26 cellular contexts compared by ENCODE assay signal in the genomic region with DNA sequence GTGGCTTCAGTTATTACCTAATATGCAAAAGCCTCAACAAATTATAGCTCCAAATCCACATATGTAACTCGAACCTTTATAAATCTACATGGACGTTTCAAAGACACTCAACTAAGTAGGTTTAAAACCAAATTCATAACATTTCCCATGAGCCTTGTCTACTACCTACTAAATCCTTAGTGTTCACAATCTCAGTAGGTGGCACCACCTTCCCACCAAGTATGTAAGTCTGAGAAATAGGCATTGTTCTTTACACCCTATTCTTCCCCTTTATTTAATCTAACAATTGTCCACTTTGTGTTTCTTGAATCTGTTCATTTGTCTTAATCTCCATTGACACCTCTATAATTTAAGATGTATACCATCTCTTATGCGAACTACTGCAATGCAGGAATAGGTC.
"Had no signal": no experiment of that assay in that cellular context is flagged by ENCODE, and none has a peak within 500 bp of the region (broad histone marks: within the 10 kb centered on the region; RNA-seq: fewer than 3 reads in every experiment).

No MANE protein-coding gene starts in this region.

- H3K4me1 ChIP-seq: uterus had no signal

- H3K4me3 ChIP-seq: lower lobe of right lung, ovary, psoas muscle, suprapubic skin, transverse colon, uterus had no signal

- H3K27ac Mint-ChIP-seq: activated B cell treated with CpG ODN at 0.5 μM for 24 hours; activated CD8-positive, alpha-beta T cell treated with anti-CD3 and anti-CD28 coated beads for 36 hours; activated naive CD4-positive, alpha-beta T cell treated with anti-CD3 and anti-CD28 coated beads, Interleukin-2, amount 10 ng/mL, durations not matched to agents 7 days and 5 days; activated naive CD8-positive, alpha-beta T cell treated with anti-CD3 and anti-CD28 coated beads, Interleukin-2, amount 50 U/mL, for 24 hours; activated T-cell treated with anti-CD3 and anti-CD28 coated beads, Interleukin-2, amount 50 U/mL, for 24 hours; brain; endodermal cell; natural killer cell; stimulated activated naive CD8-positive, alpha-beta T cell treated with anti-CD3 and anti-CD28 coated beads, Interleukin-15, amount 100 ng/mL, for 72 hours had no signal

- H3K27me3 ChIP-seq: ovary, suprapubic skin, transverse colon, uterus had no signal

- DNase-seq: activated B cell treated with CpG ODN at 0.5 μM for 24 hours; activated CD4-positive, alpha-beta T cell treated with anti-CD3 and anti-CD28 coated beads for 48 hours; activated CD8-positive, alpha-beta T cell treated with anti-CD3 and anti-CD28 coated beads for 36 hours; activated naive CD4-positive, alpha-beta T cell treated with anti-CD3 and anti-CD28 coated beads, Interleukin-2, amount 10 ng/mL, durations not matched to agents 7 days and 5 days; activated naive CD8-positive, alpha-beta T cell treated with anti-CD3 and anti-CD28 coated beads, Interleukin-2, amount 50 U/mL, for 24 hours; activated T-cell treated with anti-CD3 and anti-CD28 coated beads, Interleukin-2, amount 50 U/mL, for 24 hours; anterior cingulate cortex; central memory CD4-positive, alpha-beta T cell; endodermal cell; foreskin melanocyte; glutamatergic neuron; hippocampal formation; islet precursor cell; left colon; lower lobe of right lung; natural killer cell; ovary; psoas muscle; right cardiac atrium; stimulated activated CD4-positive, alpha-beta T cell treated with anti-CD3 and anti-CD28 coated beads, Interleukin-2, amount 100 ng/mL, for 24 hours; stimulated activated naive CD8-positive, alpha-beta T cell treated with anti-CD3 and anti-CD28 coated beads, Interleukin-15, amount 100 ng/mL, for 72 hours; transverse colon; uterus had no signal

- H3K4me3 Mint-ChIP-seq: activated B cell treated with CpG ODN at 0.5 μM for 24 hours; activated CD8-positive, alpha-beta T cell treated with anti-CD3 and anti-CD28 coated beads for 36 hours; activated naive CD4-positive, alpha-beta T cell treated with anti-CD3 and anti-CD28 coated beads, Interleukin-2, amount 10 ng/mL, durations not matched to agents 7 days and 5 days; activated naive CD8-positive, alpha-beta T cell treated with anti-CD3 and anti-CD28 coated beads, Interleukin-2, amount 50 U/mL, for 24 hours; activated T-cell treated with anti-CD3 and anti-CD28 coated beads, Interleukin-2, amount 50 U/mL, for 24 hours; endodermal cell; natural killer cell; stimulated activated naive CD8-positive, alpha-beta T cell treated with anti-CD3 and anti-CD28 coated beads, Interleukin-15, amount 100 ng/mL, for 72 hours had no signal

- H3K9me3 Mint-ChIP-seq: activated B cell treated with CpG ODN at 0.5 μM for 24 hours; activated CD8-positive, alpha-beta T cell treated with anti-CD3 and anti-CD28 coated beads for 36 hours; activated naive CD4-positive, alpha-beta T cell treated with anti-CD3 and anti-CD28 coated beads, Interleukin-2, amount 10 ng/mL, durations not matched to agents 7 days and 5 days; activated naive CD8-positive, alpha-beta T cell treated with anti-CD3 and anti-CD28 coated beads, Interleukin-2, amount 50 U/mL, for 24 hours; activated T-cell treated with anti-CD3 and anti-CD28 coated beads, Interleukin-2, amount 50 U/mL, for 24 hours; brain; endodermal cell; natural killer cell; stimulated activated naive CD8-positive, alpha-beta T cell treated with anti-CD3 and anti-CD28 coated beads, Interleukin-15, amount 100 ng/mL, for 72 hours had no signal

- H3K36me3 ChIP-seq: lower lobe of right lung, ovary, suprapubic skin, transverse colon, uterus had no signal

- H3K9me3 ChIP-seq: lower lobe of right lung, ovary, psoas muscle, suprapubic skin, transverse colon, uterus had no signal

- ATAC-seq: activated CD8-positive, alpha-beta T cell treated with anti-CD3 and anti-CD28 coated beads for 36 hours; activated naive CD8-positive, alpha-beta T cell treated with anti-CD3 and anti-CD28 coated beads, Interleukin-2, amount 50 U/mL, for 24 hours; left colon; lower lobe of right lung; natural killer cell; psoas muscle; right cardiac atrium; stimulated activated naive CD8-positive, alpha-beta T cell treated with anti-CD3 and anti-CD28 coated beads, Interleukin-15, amount 100 ng/mL, for 72 hours had no signal

- H3K36me3 Mint-ChIP-seq: brain had no signal

- H3K27me3 Mint-ChIP-seq: activated B cell treated with CpG ODN at 0.5 μM for 24 hours; activated CD8-positive, alpha-beta T cell treated with anti-CD3 and anti-CD28 coated beads for 36 hours; activated naive CD4-positive, alpha-beta T cell treated with anti-CD3 and anti-CD28 coated beads, Interleukin-2, amount 10 ng/mL, durations not matched to agents 7 days and 5 days; activated naive CD8-positive, alpha-beta T cell treated with anti-CD3 and anti-CD28 coated beads, Interleukin-2, amount 50 U/mL, for 24 hours; activated T-cell treated with anti-CD3 and anti-CD28 coated beads, Interleukin-2, amount 50 U/mL, for 24 hours; stimulated activated naive CD8-positive, alpha-beta T cell treated with anti-CD3 and anti-CD28 coated beads, Interleukin-15, amount 100 ng/mL, for 72 hours had no signal

- H3K27ac ChIP-seq: epithelial cell of prostate, lower lobe of right lung, ovary, psoas muscle, suprapubic skin, transverse colon, uterus had no signal
